In the genomic region with DNA sequence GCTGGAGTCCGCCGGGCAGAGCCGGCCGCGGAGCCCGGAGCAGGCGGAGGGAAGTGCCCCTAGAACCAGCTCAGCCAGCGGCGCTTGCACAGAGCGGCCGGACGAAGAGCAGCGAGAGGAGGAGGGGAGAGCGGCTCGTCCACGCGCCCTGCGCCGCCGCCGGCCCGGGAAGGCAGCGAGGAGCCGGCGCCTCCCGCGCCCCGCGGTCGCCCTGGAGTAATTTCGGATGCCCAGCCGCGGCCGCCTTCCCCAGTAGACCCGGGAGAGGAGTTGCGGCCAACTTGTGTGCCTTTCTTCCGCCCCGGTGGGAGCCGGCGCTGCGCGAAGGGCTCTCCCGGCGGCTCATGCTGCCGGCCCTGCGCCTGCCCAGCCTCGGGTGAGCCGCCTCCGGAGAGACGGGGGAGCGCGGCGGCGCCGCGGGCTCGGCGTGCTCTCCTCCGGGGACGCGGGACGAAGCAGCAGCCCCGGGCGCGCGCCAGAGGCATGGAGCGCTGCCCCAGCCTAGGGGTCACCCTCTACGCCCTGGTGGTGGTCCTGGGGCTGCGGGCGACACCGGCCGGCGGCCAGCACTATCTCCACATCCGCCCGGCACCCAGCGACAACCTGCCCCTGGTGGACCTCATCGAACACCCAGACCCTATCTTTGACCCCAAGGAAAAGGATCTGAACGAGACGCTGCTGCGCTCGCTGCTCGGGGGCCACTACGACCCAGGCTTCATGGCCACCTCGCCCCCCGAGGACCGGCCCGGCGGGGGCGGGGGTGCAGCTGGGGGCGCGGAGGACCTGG, we compare ENCODE assay signal across 9 cellular contexts. TPM values are rescaled to one million over a fixed set of nuclear protein-coding genes. Genes with fewer than 3 reads are reported as not detected.
A peak's percentile ranks its signal among the peaks of the same experiment; 100 is the strongest.
DNase-seq lines count a peak whose midpoint lies in the region; ATAC-seq, FAIRE-seq and TF ChIP-seq lines count a peak whose summit lies in the region.
"Had no signal": no experiment of that assay in that cellular context is flagged by ENCODE, and none has a peak within 500 bp of the region (broad histone marks: within the 10 kb centered on the region; RNA-seq: fewer than 3 reads in every experiment).

No MANE protein-coding gene starts in this region.

- peaks cover 23% of the 10 kb centered on the region for H3K4me1 ChIP-seq in endothelial cell of umbilical vein (ENCODE audit: control insufficient read depth, extremely low read depth, insufficient read depth, low read length)
- peaks cover 35% of the 10 kb centered on the region for H3K4me1 ChIP-seq in stomach smooth muscle (ENCODE audit: control insufficient read depth, insufficient read depth, low read length)

- H4K20me1 ChIP-seq in endothelial cell of umbilical vein (replicated peaks; ENCODE audit: control insufficient read depth, extremely low read depth, insufficient read depth, low read length), result no peaks in the 10 kb centered on the region

- H3K9me3 ChIP-seq in endothelial cell of umbilical vein (replicated peaks; ENCODE audit: control insufficient read depth, insufficient read depth, low read length) (no peaks in the 10 kb centered on the region), stomach smooth muscle (ENCODE audit: control insufficient read depth in 2 of 2, low read length in 2 of 2) (no peaks in the 10 kb centered on the region)

- no peaks in the 10 kb centered on the region for H3K79me2 ChIP-seq in endothelial cell of umbilical vein (ENCODE audit: control insufficient read depth, insufficient read depth, low read length)

- CTCF ChIA-PET in activated CD8-positive, alpha-beta T cell treated with anti-CD3 and anti-CD28 coated beads for 36 hours (lab: Charles Lee), result interaction anchor here (0.7 to 8.1 kb wide), 21 partner anchors 9 to 859 kb away, joined by 3 to 106 read pairs (median 4); no protein-coding TSS in a partner anchor
- CTCF ChIA-PET in endothelial cell of umbilical vein (lab: Charles Lee), result interaction anchor here (0.7 to 10.6 kb wide), 25 partner anchors 10 to 347 kb away, joined by 3 to 473 read pairs (median 6); no protein-coding TSS in a partner anchor

- no peak for TF ChIP-seq POLR2A in endothelial cell of umbilical vein (IDR thresholded peaks at IDR 0.05; ENCODE audit: low read depth, low read length)

- H3K27ac ChIP-seq in endothelial cell of umbilical vein (ENCODE audit: insufficient read depth, low read depth, low read length), result peak overlapping the region; percentile 54
- no peak overlapping the region for H3K27ac ChIP-seq in stomach smooth muscle (ENCODE audit: low read length)

- H3K27me3 ChIP-seq in endothelial cell of umbilical vein (ENCODE audit: control insufficient read depth in 2 of 2, insufficient read depth in 2 of 2, low read length in 2 of 2) (peaks cover 52 to 61% of the 10 kb centered on the region in 2 experiments), stomach smooth muscle (ENCODE audit: control insufficient read depth in 1 of 2, insufficient read depth in 2 of 2, low read length in 2 of 2) (peaks cover 25 to 48% of the 10 kb centered on the region in 2 donors)

- no peaks in the 10 kb centered on the region for H3K36me3 ChIP-seq in endothelial cell of umbilical vein (ENCODE audit: control insufficient read depth in 2 of 2, extremely low read depth in 1 of 2, insufficient read depth in 2 of 2, low read length in 2 of 2)
- no peaks in the 10 kb centered on the region for H3K36me3 ChIP-seq in stomach smooth muscle (ENCODE audit: control insufficient read depth in 2 of 2, insufficient read depth in 2 of 2, low read length in 2 of 2)

- H3K9ac ChIP-seq in endothelial cell of umbilical vein (replicated peaks; ENCODE audit: extremely low read depth, insufficient read depth, low read length) (peak overlapping the region; percentile 66), stomach smooth muscle (ENCODE audit: low read length in 2 of 2) (no peak overlapping the region)

- peak overlapping the region; percentile 84 for H3K4me2 ChIP-seq in endothelial cell of umbilical vein (ENCODE audit: insufficient read depth, low read length)

- dilution Hi-C loops in endothelial cell of umbilical vein (cut with MboI; ENCODE audit: extremely low pct_ligation_motif_present, low sequenced_read_pairs), result loop anchor here (25.0 kb wide), 1 partner anchor 118 kb away; no protein-coding TSS in a partner anchor

- H3K27me3 Mint-ChIP-seq in activated CD8-positive, alpha-beta T cell treated with anti-CD3 and anti-CD28 coated beads for 36 hours, result peaks cover 21% of the 10 kb centered on the region

- H3K4me1 Mint-ChIP-seq in activated CD8-positive, alpha-beta T cell treated with anti-CD3 and anti-CD28 coated beads for 36 hours (ENCODE audit: low read depth), result peaks cover 27% of the 10 kb centered on the region

- H3K27ac Mint-ChIP-seq in activated CD8-positive, alpha-beta T cell treated with anti-CD3 and anti-CD28 coated beads for 36 hours, result no peak overlapping the region

- H3K36me3 Mint-ChIP-seq in activated CD8-positive, alpha-beta T cell treated with anti-CD3 and anti-CD28 coated beads for 36 hours (ENCODE audit: low read depth), result no peaks in the 10 kb centered on the region

- H3K4me3 ChIP-seq in endothelial cell of umbilical vein (replicated peaks in 1 of 3; ENCODE audit: insufficient read depth in 1 of 3, low read depth in 1 of 3, low read length in 3 of 3) (peak overlapping the region; percentile 46 to 66 (median 56)), stomach smooth muscle (ENCODE audit: low read length in 2 of 2) (peak overlapping the region; percentile 62 to 72)

- H3K4me3 Mint-ChIP-seq in activated CD8-positive, alpha-beta T cell treated with anti-CD3 and anti-CD28 coated beads for 36 hours, result peak overlapping the region; percentile 82

- FAIRE-seq in endothelial cell of umbilical vein (lab: Jason Lieb, UNC), result no peak
- FAIRE-seq: GM18507 had no signal

- TSS peak; percentile 41 for BruUV-seq in endothelial cell of umbilical vein (replicated peaks; lab: Mats Ljungman, UMichigan)

- POLR2A ChIA-PET in activated CD8-positive, alpha-beta T cell treated with anti-CD3 and anti-CD28 coated beads for 36 hours (lab: Charles Lee), result interaction anchor here (0.8 to 2.3 kb wide), 4 partner anchors 8 to 241 kb away, joined by 3 to 9 read pairs (median 4); no protein-coding TSS in a partner anchor
- POLR2A ChIA-PET in endothelial cell of umbilical vein (lab: Charles Lee), result no interaction called here

- ATAC-seq in GM19351 (IDR thresholded peaks at IDR 0.05; ENCODE audit: unreplicated experiment) (peak; percentile 53), HG03097 (IDR thresholded peaks at IDR 0.05; ENCODE audit: low FRiP score, unreplicated experiment) (no peak)
- ATAC-seq in activated CD8-positive, alpha-beta T cell treated with anti-CD3 and anti-CD28 coated beads for 36 hours, result peak; percentile 21

- no peaks in the 10 kb centered on the region for H3K9me1 ChIP-seq in endothelial cell of umbilical vein (replicated peaks; ENCODE audit: control insufficient read depth, extremely low read depth, insufficient read depth, low read length)

- H3K9me3 Mint-ChIP-seq in activated CD8-positive, alpha-beta T cell treated with anti-CD3 and anti-CD28 coated beads for 36 hours, result no peaks in the 10 kb centered on the region

- DNase-seq in ACHN (peak; percentile 56), NCI-H2227 (lab: John Stamatoyannopoulos, UW; ENCODE audit: unreplicated experiment) (peak; percentile 72), endothelial cell of umbilical vein (ENCODE audit: low read depth, low spot score) (peak; percentile 57), middle frontal gyrus (ENCODE audit: extremely low spot score, low spot score) (peak; percentile 35)
- DNase-seq in activated CD8-positive, alpha-beta T cell treated with anti-CD3 and anti-CD28 coated beads for 36 hours, result peak; percentile 55

- intact Hi-C loops in activated CD8-positive, alpha-beta T cell treated with anti-CD3 and anti-CD28 coated beads for 36 hours (cut with micrococcal nuclease), result loop anchor here (1.0 to 2.0 kb wide), 3 partner anchors 60 to 187 kb away; no protein-coding TSS in a partner anchor
- intact Hi-C loops in endothelial cell of umbilical vein (cut with micrococcal nuclease), result loop anchor here (1.0 to 10.0 kb wide), 9 partner anchors 85 to 1069 kb away; a partner anchor contains a TSS

- peak overlapping the region; percentile 13 for H2AFZ ChIP-seq in endothelial cell of umbilical vein (ENCODE audit: low read depth, low read length)

- in situ Hi-C loops in ACHN (cut with HindIII; ENCODE audit: low pct_ligation_motif_present, low pct_unique_long_range_greater_than_20kb, low sequenced_read_pairs), result no loop called here

- no peak for TF ChIP-seq CTCF in activated CD8-positive, alpha-beta T cell treated with anti-CD3 and anti-CD28 coated beads for 36 hours (IDR thresholded peaks at IDR 0.05)
- TF ChIP-seq CTCF in endothelial cell of umbilical vein (IDR thresholded peaks at IDR 0.05; ENCODE audit: extremely low read depth in 1 of 2, insufficient read depth in 1 of 2, low read depth in 1 of 2, low read length in 2 of 2), result no peak

TF ChIP-seq in endothelial cell of umbilical vein, 7 proteins besides CTCF, POLR2A, EP300 and RAD21:
- TF ChIP-seq JUN (IDR thresholded peaks at IDR 0.05; ENCODE audit: borderline replicate concordance, insufficient read depth, insufficient read length, low read depth) (no peak), MYC (IDR thresholded peaks at IDR 0.05; ENCODE audit: low read depth, low read length) (no peak), EZH2 (IDR thresholded peaks at IDR 0.05; ENCODE audit: borderline replicate concordance, low read depth, low read length, severe bottlenecking) (no peak), POLR2AphosphoS5 (IDR thresholded peaks at IDR 0.05; ENCODE audit: insufficient read depth, low read depth, low read length) (no peak)

RNA-seq across cellular contexts. Expression of a gene that starts 0.4 kb away (rescaled TPM):
- 10 to 100 TPM; 23.5 to 25.8 TPM for total RNA-seq in activated CD8-positive, alpha-beta T cell treated with anti-CD3 and anti-CD28 coated beads for 36 hours
- total RNA-seq in endothelial cell of umbilical vein, result 2.1 and 2.3 TPM in 2 replicates
- 0.63 and 1.1 TPM in 2 replicates for polyA plus RNA-seq in endothelial cell of umbilical vein
- polyA plus RNA-seq in endothelial cell of umbilical vein (2011; cell fraction: cytosol; rRNA removed), result 0.28 and 0.72 TPM in 2 replicates
- 0.38 and 0.43 TPM in 2 replicates for polyA plus RNA-seq in endothelial cell of umbilical vein (2011; cell fraction: nucleus; rRNA removed)
- 0.14 and 0.62 TPM in 2 replicates for polyA plus RNA-seq in endothelial cell of umbilical vein (2012)
- 0.19 TPM in 1 of 2 replicates, not detected in the other for polyA minus RNA-seq in endothelial cell of umbilical vein
- 8.2 TPM for polyA minus RNA-seq in endothelial cell of umbilical vein (2011; cell fraction: cytosol; rRNA and poly(A)+ RNA removed)
- 0.53 TPM in 1 of 2 replicates, not detected in the other for polyA minus RNA-seq in endothelial cell of umbilical vein (2011; cell fraction: nucleus; rRNA and poly(A)+ RNA removed)
